8 cellular contexts compared by ENCODE assay signal in genomic region chr14:104826858-104827172, GRCh38. TPM values are rescaled to one million over a fixed set of nuclear protein-coding genes. Genes with fewer than 3 reads are reported as not detected.
DNase-seq lines count a peak whose midpoint lies in the region; ATAC-seq and TF ChIP-seq lines count a peak whose summit lies in the region.

No MANE protein-coding gene starts in this region.

- H3K9ac ChIP-seq in rectal smooth muscle tissue (ENCODE audit: low read length) = no peak overlapping the region

- H3K9me3 ChIP-seq in SJCRH30 (replicated peaks) = no peaks in the 10 kb centered on the region

- H3K27me3 ChIP-seq in rectal smooth muscle tissue (ENCODE audit: control insufficient read depth, insufficient read depth, low read length) (no peaks in the 10 kb centered on the region), SJCRH30 (no peaks in the 10 kb centered on the region)

- H3K4me1 ChIP-seq in rectal smooth muscle tissue (ENCODE audit: control insufficient read depth, insufficient read depth, low read length) = peaks cover 3% of the 10 kb centered on the region
- H3K4me1 ChIP-seq in SJCRH30 = no peaks in the 10 kb centered on the region

- peak overlapping the region; percentile 68 for H3K4me3 ChIP-seq in fibroblast of the aortic adventitia (ENCODE audit: low read depth, low read length)
- peak overlapping the region; percentile 55 for H3K4me3 ChIP-seq in rectal smooth muscle tissue (ENCODE audit: low read length)
- no peak overlapping the region for H3K4me3 ChIP-seq in SJCRH30

- DNase-seq in GM03348 (ENCODE audit: low spot score) = peak; percentile 12
- no peak for DNase-seq in fibroblast of the aortic adventitia (ENCODE audit: low read depth)
- DNase-seq in SJCRH30 = no peak
- no peak for DNase-seq in AG08396 (ENCODE audit: low spot score)
- DNase-seq in NCI-H526 treated with DMSO at 0.1 percent for 48 hours (lab: John Stamatoyannopoulos, UW) = no peak

- H3K36me3 ChIP-seq in rectal smooth muscle tissue (ENCODE audit: control insufficient read depth, insufficient read depth, low read length) = no peaks in the 10 kb centered on the region
- no peaks in the 10 kb centered on the region for H3K36me3 ChIP-seq in SJCRH30

- TF ChIP-seq CTCF in VCaP (conservative IDR thresholded peaks at IDR 0.05) = no peak
- TF ChIP-seq CTCF in fibroblast of the aortic adventitia (IDR thresholded peaks at IDR 0.05; ENCODE audit: insufficient read depth, low read length) = no peak

- H3K27ac ChIP-seq in VCaP (peak overlapping the region; percentile 13; the same call in 1 of the 2 replicates), rectal smooth muscle tissue (ENCODE audit: low read depth, low read length) (no peak overlapping the region), SJCRH30 (no peak overlapping the region)

- ATAC-seq in HG03045 (IDR thresholded peaks at IDR 0.05; ENCODE audit: unreplicated experiment) = no peak

RNA-seq across cellular contexts. Expression of gene ZBTB42, which starts 25.9 kb away (rescaled TPM):
- total RNA-seq in fibroblast of the aortic adventitia (ENCODE audit: low replicate concordance) = 2.5 and 5.0 TPM in 2 replicates
- 0.38 and 0.48 TPM in 2 replicates for total RNA-seq in SJCRH30 (2014; rRNA removed; shearing (Covaris generic))

RNA-seq across cellular contexts. Expression of gene AKT1, which starts 31.3 kb away (rescaled TPM):
- 93.1 and 127 TPM in 2 replicates for total RNA-seq in fibroblast of the aortic adventitia (ENCODE audit: low replicate concordance)
- total RNA-seq in SJCRH30 (2014; rRNA removed; shearing (Covaris generic)) = 160 and 164 TPM in 2 replicates

RNA-seq across cellular contexts. Expression of gene CEP170B, which starts 38.3 kb away (rescaled TPM):
- 8.2 and 18.2 TPM in 2 replicates for total RNA-seq in fibroblast of the aortic adventitia (ENCODE audit: low replicate concordance)
- 0.08 and 0.12 TPM in 2 replicates for total RNA-seq in SJCRH30 (2014; rRNA removed; shearing (Covaris generic))
